28 cellular contexts compared by ENCODE assay signal in the genomic region with DNA sequence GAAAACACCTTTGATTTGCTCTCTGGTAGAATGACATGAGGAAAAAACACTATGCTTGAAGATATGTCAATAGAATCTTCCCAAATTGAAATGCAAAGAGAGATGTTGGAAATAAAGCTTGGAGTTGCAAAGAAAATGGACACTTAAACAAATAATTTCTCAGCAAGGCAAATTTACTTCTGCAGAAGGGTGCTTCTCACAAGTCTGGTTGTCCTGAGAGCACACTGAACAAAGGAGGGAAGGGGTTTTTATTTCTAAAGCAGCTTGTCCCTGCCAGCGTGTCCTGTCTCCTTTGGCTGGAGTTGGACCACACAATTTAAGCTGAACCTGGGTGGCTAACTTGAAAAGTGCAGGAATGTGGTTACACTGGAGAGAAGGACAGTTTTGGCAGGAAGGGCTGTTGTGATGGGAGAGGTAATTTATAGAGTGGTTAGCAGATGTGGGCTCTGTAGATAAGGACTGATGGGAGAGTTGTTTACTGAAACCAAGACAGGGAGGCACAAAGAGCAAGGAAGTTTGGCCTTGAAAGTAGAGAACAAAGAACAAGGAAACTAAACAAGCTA.
"Had no signal": no experiment of that assay in that cellular context is flagged by ENCODE, and none has a peak within 500 bp of the region (broad histone marks: within the 10 kb centered on the region; RNA-seq: fewer than 3 reads in every experiment).

No MANE protein-coding gene starts in this region.

- H3K27me3 ChIP-seq: ascending aorta, brain microvascular endothelial cell, dorsolateral prefrontal cortex, gastroesophageal sphincter, hepatocyte, right atrium auricular region, suprapubic skin, tibial artery, upper lobe of right lung had no signal

- H3K27ac Mint-ChIP-seq: activated CD4-positive, alpha-beta memory T cell treated with anti-CD3 and anti-CD28 coated beads, Interleukin-2, amount 10 ng/mL, durations not matched to agents 7 days and 5 days; activated CD4-positive, alpha-beta T cell treated with anti-CD3 and anti-CD28 coated beads, Interleukin-2, amount 10 ng/mL, durations not matched to agents 24 days and 14 days; activated naive CD4-positive, alpha-beta T cell treated with anti-CD3 and anti-CD28 coated beads, Interleukin-2, amount 10 ng/mL, durations not matched to agents 7 days and 5 days; activated naive CD8-positive, alpha-beta T cell treated with anti-CD3 and anti-CD28 coated beads, Interleukin-2, amount 10 ng/mL, durations not matched to agents 7 days and 5 days; activated T-cell treated with anti-CD3 and anti-CD28 coated beads, Interleukin-2, amount 50 U/mL, for 24 hours; naive thymus-derived CD4-positive, alpha-beta T cell had no signal

- H2AFZ ChIP-seq: hepatocyte had no signal

- H3K4me3 ChIP-seq: ascending aorta, coronary artery, dorsolateral prefrontal cortex, gastroesophageal sphincter, hepatocyte, right atrium auricular region, suprapubic skin, tibial artery, upper lobe of right lung had no signal

- H3K4me3 Mint-ChIP-seq: activated CD4-positive, alpha-beta memory T cell treated with anti-CD3 and anti-CD28 coated beads, Interleukin-2, amount 10 ng/mL, durations not matched to agents 7 days and 5 days; activated CD4-positive, alpha-beta T cell treated with anti-CD3 and anti-CD28 coated beads, Interleukin-2, amount 10 ng/mL, durations not matched to agents 24 days and 14 days; activated naive CD4-positive, alpha-beta T cell treated with anti-CD3 and anti-CD28 coated beads, Interleukin-2, amount 10 ng/mL, durations not matched to agents 7 days and 5 days; activated naive CD8-positive, alpha-beta T cell treated with anti-CD3 and anti-CD28 coated beads, Interleukin-2, amount 10 ng/mL, durations not matched to agents 7 days and 5 days; activated T-cell treated with anti-CD3 and anti-CD28 coated beads, Interleukin-2, amount 50 U/mL, for 24 hours; naive thymus-derived CD4-positive, alpha-beta T cell; neural crest cell had no signal

- H3K27ac ChIP-seq: ascending aorta, brain microvascular endothelial cell, coronary artery, dorsolateral prefrontal cortex, gastroesophageal sphincter, hepatocyte, right atrium auricular region, suprapubic skin, tibial artery, upper lobe of right lung had no signal

- DNase-seq: activated CD4-positive, alpha-beta memory T cell treated with anti-CD3 and anti-CD28 coated beads, Interleukin-2, amount 10 ng/mL, durations not matched to agents 7 days and 5 days; activated CD4-positive, alpha-beta T cell treated with anti-CD3 and anti-CD28 coated beads, Interleukin-2, amount 10 ng/mL, durations not matched to agents 24 days and 14 days; activated CD4-positive, CD25-positive, alpha-beta regulatory T cell treated with anti-CD3 and anti-CD28 coated beads, Interleukin-2, amount 50 U/mL, for 72 hours; activated CD8-positive, alpha-beta memory T cell treated with anti-CD3 and anti-CD28 coated beads, Interleukin-2, amount 50 U/mL, for 48 hours; activated gamma-delta T cell; activated naive CD4-positive, alpha-beta T cell treated with anti-CD3 and anti-CD28 coated beads, Interleukin-2, amount 10 ng/mL, durations not matched to agents 7 days and 5 days; activated naive CD8-positive, alpha-beta T cell treated with anti-CD3 and anti-CD28 coated beads, Interleukin-2, amount 10 ng/mL, durations not matched to agents 7 days and 5 days; activated T-cell treated with anti-CD3 and anti-CD28 coated beads, Interleukin-2, amount 50 U/mL, for 24 hours; brain microvascular endothelial cell; dorsolateral prefrontal cortex; effector memory CD4-positive, alpha-beta T cell; kidney; left colon; mammary epithelial cell; midbrain; naive thymus-derived CD4-positive, alpha-beta T cell; stimulated activated CD4-positive, alpha-beta T cell treated with anti-CD3 and anti-CD28 coated beads, Interleukin-15, amount 100 ng/mL, for 24 hours; stimulated activated CD4-positive, alpha-beta T cell treated with anti-CD3 and anti-CD28 coated beads, Interleukin-2, amount 100 ng/mL, for 24 hours; stimulated activated naive CD4-positive, alpha-beta T cell; tibial artery; upper lobe of right lung had no signal

- H3K4me1 ChIP-seq: ascending aorta, gastroesophageal sphincter, right atrium auricular region, suprapubic skin, tibial artery, upper lobe of right lung had no signal

- H3K79me2 ChIP-seq: hepatocyte had no signal

- H3K36me3 ChIP-seq: ascending aorta, brain microvascular endothelial cell, gastroesophageal sphincter, right atrium auricular region, suprapubic skin, tibial artery, upper lobe of right lung had no signal

- H3K4me2 ChIP-seq: hepatocyte had no signal

- H3K36me3 Mint-ChIP-seq: activated naive CD4-positive, alpha-beta T cell treated with anti-CD3 and anti-CD28 coated beads, Interleukin-2, amount 10 ng/mL, durations not matched to agents 7 days and 5 days; activated naive CD8-positive, alpha-beta T cell treated with anti-CD3 and anti-CD28 coated beads, Interleukin-2, amount 10 ng/mL, durations not matched to agents 7 days and 5 days had no signal

- H3K4me1 Mint-ChIP-seq: activated CD4-positive, alpha-beta memory T cell treated with anti-CD3 and anti-CD28 coated beads, Interleukin-2, amount 10 ng/mL, durations not matched to agents 7 days and 5 days; activated CD4-positive, alpha-beta T cell treated with anti-CD3 and anti-CD28 coated beads, Interleukin-2, amount 10 ng/mL, durations not matched to agents 24 days and 14 days; activated naive CD4-positive, alpha-beta T cell treated with anti-CD3 and anti-CD28 coated beads, Interleukin-2, amount 10 ng/mL, durations not matched to agents 7 days and 5 days; activated naive CD8-positive, alpha-beta T cell treated with anti-CD3 and anti-CD28 coated beads, Interleukin-2, amount 10 ng/mL, durations not matched to agents 7 days and 5 days; naive thymus-derived CD4-positive, alpha-beta T cell; neural crest cell had no signal

- H3K27me3 Mint-ChIP-seq: activated CD4-positive, alpha-beta memory T cell treated with anti-CD3 and anti-CD28 coated beads, Interleukin-2, amount 10 ng/mL, durations not matched to agents 7 days and 5 days; activated CD4-positive, alpha-beta T cell treated with anti-CD3 and anti-CD28 coated beads, Interleukin-2, amount 10 ng/mL, durations not matched to agents 24 days and 14 days; activated naive CD4-positive, alpha-beta T cell treated with anti-CD3 and anti-CD28 coated beads, Interleukin-2, amount 10 ng/mL, durations not matched to agents 7 days and 5 days; activated naive CD8-positive, alpha-beta T cell treated with anti-CD3 and anti-CD28 coated beads, Interleukin-2, amount 10 ng/mL, durations not matched to agents 7 days and 5 days; activated T-cell treated with anti-CD3 and anti-CD28 coated beads, Interleukin-2, amount 50 U/mL, for 24 hours; naive thymus-derived CD4-positive, alpha-beta T cell had no signal

- ATAC-seq: gastroesophageal sphincter; left colon; naive thymus-derived CD4-positive, alpha-beta T cell; upper lobe of right lung had no signal
